12 cellular contexts compared by ENCODE assay signal in the genomic region with DNA sequence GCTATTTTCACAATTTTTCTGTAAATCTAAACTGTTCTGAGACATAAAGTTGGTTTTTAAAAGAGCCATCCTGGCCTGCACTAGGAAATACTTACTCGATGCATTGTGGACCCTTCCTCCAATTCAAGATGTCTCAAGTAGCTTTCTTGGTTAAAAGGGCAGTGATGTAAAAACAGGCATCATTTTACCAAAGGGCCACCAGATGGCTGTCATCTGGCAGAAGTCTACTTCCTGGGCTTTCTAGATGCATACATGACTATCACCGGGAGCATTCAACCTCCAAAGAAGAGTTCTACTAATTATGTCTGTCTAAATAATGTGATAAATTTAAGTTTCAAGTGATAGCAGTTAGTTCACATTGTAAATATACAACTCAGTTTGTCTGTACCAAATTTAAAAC.
A peak's percentile ranks its signal among the peaks of the same experiment; 100 is the strongest.
DNase-seq lines count a peak whose midpoint lies in the region; ATAC-seq, FAIRE-seq and TF ChIP-seq lines count a peak whose summit lies in the region.
"Had no signal": no experiment of that assay in that cellular context is flagged by ENCODE, and none has a peak within 500 bp of the region (broad histone marks: within the 10 kb centered on the region; RNA-seq: fewer than 3 reads in every experiment).

No MANE protein-coding gene starts in this region.

- peak overlapping the region; percentile 97 for H2BK20ac ChIP-seq in IMR-90 (ENCODE audit: low read depth, low read length)

- peak; percentile 36 for ATAC-seq in IMR-90 (ENCODE audit: low read depth)
- ATAC-seq: left colon had no signal

- H3K36me3 ChIP-seq in BE2C, result no peaks in the 10 kb centered on the region
- H3K36me3 ChIP-seq in IMR-90 (ENCODE audit: control insufficient read depth, insufficient read depth, low read length), result no peaks in the 10 kb centered on the region
- H3K36me3 ChIP-seq in keratinocyte (ENCODE audit: control insufficient read depth in 2 of 2, extremely low read depth in 1 of 2, insufficient read depth in 2 of 2, low read length in 2 of 2), result no peaks in the 10 kb centered on the region

- H2BK5ac ChIP-seq in IMR-90 (ENCODE audit: low read depth, low read length, poor library complexity, severe bottlenecking), result peak overlapping the region; percentile 99

- intact Hi-C loops in IMR-90 (cut with micrococcal nuclease), result loop anchor here (2.0 kb wide), 2 partner anchors 112 to 272 kb away; no protein-coding TSS in a partner anchor

- peaks cover 8% of the 10 kb centered on the region for H3K27me3 Mint-ChIP-seq in activated CD4-positive, alpha-beta T cell treated with anti-CD3 and anti-CD28 coated beads, Interleukin-2, amount 10 ng/mL, durations not matched to agents 7 days and 5 days
- H3K27me3 Mint-ChIP-seq: type B pancreatic cell had no signal

- H3K9me1 ChIP-seq in IMR-90 (ENCODE audit: insufficient read depth, low read length), result peaks cover 13% of the 10 kb centered on the region
- no peaks in the 10 kb centered on the region for H3K9me1 ChIP-seq in keratinocyte (ENCODE audit: control insufficient read depth, extremely low read depth, insufficient read depth, low read length)

- no peak for FAIRE-seq in keratinocyte (lab: Jason Lieb, UNC)

- H3K27me3 ChIP-seq in BE2C, result no peaks in the 10 kb centered on the region
- no peaks in the 10 kb centered on the region for H3K27me3 ChIP-seq in IMR-90 (ENCODE audit: control insufficient read depth, insufficient read depth, low read length)
- no peaks in the 10 kb centered on the region for H3K27me3 ChIP-seq in keratinocyte (ENCODE audit: control insufficient read depth, extremely low read depth, insufficient read depth, low read length)

- H2BK120ac ChIP-seq in IMR-90 (ENCODE audit: low read depth, low read length), result peak overlapping the region; percentile 98

- H3K4me3 ChIP-seq in BE2C (ENCODE audit: low read depth, low read length), result no peak overlapping the region
- peak overlapping the region; percentile 19; the same call in 1 of the 2 replicates for H3K4me3 ChIP-seq in IMR-90 (ENCODE audit: insufficient read depth, low read depth, low read length)
- peak overlapping the region; percentile 46 for H3K4me3 ChIP-seq in WI38 (ENCODE audit: low read depth, low read length)
- H3K4me3 ChIP-seq in keratinocyte (ENCODE audit: control insufficient read depth in 2 of 3, extremely low read depth in 1 of 3, insufficient read depth in 2 of 3, low read depth in 1 of 3, low read length in 3 of 3), result no peak overlapping the region

- H4K8ac ChIP-seq in IMR-90 (ENCODE audit: low read depth in 2 of 2, low read length in 2 of 2), result peak overlapping the region; percentile 68 to 88

- H3K56ac ChIP-seq in IMR-90 (ENCODE audit: extremely low read depth, insufficient read depth, low read length), result peak overlapping the region; percentile 89

- CTCF ChIA-PET in IMR-90 (lab: Yijun Ruan, JAX), result interaction anchor here (0.7 to 1.0 kb wide), 2 partner anchors 64 to 609 kb away, joined by 3 to 6 read pairs; no protein-coding TSS in a partner anchor
- CTCF ChIA-PET in activated CD4-positive, alpha-beta T cell treated with anti-CD3 and anti-CD28 coated beads, Interleukin-2, amount 10 ng/mL, durations not matched to agents 7 days and 5 days (lab: Charles Lee), result no interaction called here

- H3K9me3 ChIP-seq in BE2C, result no peaks in the 10 kb centered on the region
- no peaks in the 10 kb centered on the region for H3K9me3 ChIP-seq in IMR-90 (ENCODE audit: control insufficient read depth, insufficient read depth, low read length)
- no peaks in the 10 kb centered on the region for H3K9me3 ChIP-seq in keratinocyte (ENCODE audit: control insufficient read depth, low read depth, low read length)

- peak; percentile 53 for TF ChIP-seq RAD21 in IMR-90 (IDR thresholded peaks at IDR 0.05; ENCODE audit: low read length)

- H3K4me3 Mint-ChIP-seq in activated CD4-positive, alpha-beta T cell treated with anti-CD3 and anti-CD28 coated beads, Interleukin-2, amount 10 ng/mL, durations not matched to agents 7 days and 5 days, result no peak overlapping the region
- H3K4me3 Mint-ChIP-seq: type B pancreatic cell had no signal

- DNase-seq in BE2C (peak; percentile 18), IMR-90 (peak; percentile 72), keratinocyte (ENCODE audit: low read depth, low spot score) (no peak)
- DNase-seq in activated CD4-positive, alpha-beta T cell treated with anti-CD3 and anti-CD28 coated beads, Interleukin-2, amount 10 ng/mL, durations not matched to agents 7 days and 5 days, result no peak
- DNase-seq in stimulated activated CD4-positive, alpha-beta T cell treated with anti-CD3 and anti-CD28 coated beads, Interleukin-4, amount 100 ng/mL, for 4 hours, result no peak
- no peak for DNase-seq in activated effector memory CD4-positive, alpha-beta T cell treated with Interleukin-2 at 50 U/mL for 16 hours
- DNase-seq in stimulated activated CD4-positive, alpha-beta T cell treated with anti-CD3 and anti-CD28 coated beads, Interleukin-2, amount 100 ng/mL, for 48 hours, result no peak
- DNase-seq: DMS153, left colon had no signal

- peak overlapping the region; percentile 92 for H3K23ac ChIP-seq in IMR-90 (ENCODE audit: low read depth, low read length)

- dilution Hi-C loops in IMR-90 (cut with HindIII; ENCODE audit: low sequenced_read_pairs, unreplicated experiment), result no loop called here
- dilution Hi-C loops in keratinocyte (cut with MboI; ENCODE audit: extremely low pct_ligation_motif_present, low sequenced_read_pairs), result no loop called here

- no peak overlapping the region for H2AK9ac ChIP-seq in IMR-90 (replicated peaks; ENCODE audit: low read depth, low read length, poor library complexity)

- H4K91ac ChIP-seq in IMR-90 (ENCODE audit: insufficient read depth, low read depth, low read length), result peak overlapping the region; percentile 94

- H3K27ac ChIP-seq in IMR-90 (ENCODE audit: insufficient read depth, low read length) (peak overlapping the region; percentile 89), keratinocyte (ENCODE audit: control insufficient read depth, insufficient read depth, low read length) (peak overlapping the region; percentile 16)

- peaks cover 86% of the 10 kb centered on the region for H3K79me2 ChIP-seq in keratinocyte (ENCODE audit: control insufficient read depth, insufficient read depth, low read length)

- H3K4me1 ChIP-seq in BE2C (peaks cover 30% of the 10 kb centered on the region), IMR-90 (ENCODE audit: control insufficient read depth, insufficient read depth, low read length) (peaks cover 20% of the 10 kb centered on the region), keratinocyte (ENCODE audit: control insufficient read depth, extremely low read depth, insufficient read depth, low read length) (peaks cover 34% of the 10 kb centered on the region)

- H2BK15ac ChIP-seq in IMR-90 (ENCODE audit: low read depth, low read length), result peak overlapping the region; percentile 82

- H3K9me3 Mint-ChIP-seq in activated CD4-positive, alpha-beta T cell treated with anti-CD3 and anti-CD28 coated beads, Interleukin-2, amount 10 ng/mL, durations not matched to agents 7 days and 5 days, result no peaks in the 10 kb centered on the region
- H3K9me3 Mint-ChIP-seq: activated T-helper 2 cell treated with anti-CD3 and anti-CD28 coated beads, Interferon-gamma antibody, Interleukin-2, Interleukin-4, amounts not matched to agents 10 μg/mL and 5 μg/mL and 100 μg/mL, durations not matched to agents 14 hours and 24 hours and 36 hours; type B pancreatic cell had no signal

- H3K4me1 Mint-ChIP-seq in activated CD4-positive, alpha-beta T cell treated with anti-CD3 and anti-CD28 coated beads, Interleukin-2, amount 10 ng/mL, durations not matched to agents 7 days and 5 days, result no peaks in the 10 kb centered on the region

- in situ Hi-C loops in IMR-90 (cut with MboI; ENCODE audit: low sequenced_read_pairs), result loop anchor here (10.0 kb wide), 1 partner anchor 220 kb away; no protein-coding TSS in a partner anchor

- H2AK5ac ChIP-seq in IMR-90 (ENCODE audit: low read depth, low read length), result peak overlapping the region; percentile 58

- H3K9ac ChIP-seq in IMR-90 (ENCODE audit: low read depth, low read length), result peak overlapping the region; percentile 45; the same call in 1 of the 2 replicates
- H3K9ac ChIP-seq in keratinocyte (ENCODE audit: control insufficient read depth, extremely low read depth, insufficient read depth, low read length), result no peak overlapping the region

- H3K4ac ChIP-seq in IMR-90 (ENCODE audit: low read depth, low read length), result peak overlapping the region; percentile 96

- no peak overlapping the region for H2AFZ ChIP-seq in IMR-90 (replicated peaks; ENCODE audit: low read length, poor library complexity)
- no peak overlapping the region for H2AFZ ChIP-seq in keratinocyte (ENCODE audit: control insufficient read depth, low read length)

- POLR2A ChIA-PET in IMR-90 (lab: Charles Lee; ENCODE audit: unreplicated experiment), result interaction anchor here (0.7 kb wide), 2 partner anchors 113 to 158 kb away, joined by 14 to 21 read pairs; no protein-coding TSS in a partner anchor
- POLR2A ChIA-PET in activated CD4-positive, alpha-beta T cell treated with anti-CD3 and anti-CD28 coated beads, Interleukin-2, amount 10 ng/mL, durations not matched to agents 7 days and 5 days (lab: Charles Lee), result no interaction called here

- BruUV-seq in IMR-90 (replicated peaks; lab: Mats Ljungman, UMichigan), result TSS peak; percentile 75

- TF ChIP-seq CTCF in BE2C (IDR thresholded peaks at IDR 0.05; ENCODE audit: low read depth, low read length) (peak; percentile 52), IMR-90 (conservative IDR thresholded peaks at IDR 0.05; ENCODE audit: low read depth, low read length) (peak; percentile 33), WI38 (IDR thresholded peaks at IDR 0.05; ENCODE audit: low read depth, low read length) (no peak; the same call in 1 of the 2 replicates), keratinocyte (optimal IDR thresholded peaks at IDR 0.05 in 1 of 3, IDR thresholded peaks at IDR 0.05 in 1 of 3, conservative IDR thresholded peaks at IDR 0.05 in 1 of 3; ENCODE audit: extremely low read depth in 1 of 3, insufficient read depth in 2 of 3, low read length in 3 of 3) (no peak)

- H3K79me1 ChIP-seq in IMR-90 (ENCODE audit: low read depth in 1 of 2, low read length in 2 of 2), result peaks cover 11 to 57% of the 10 kb centered on the region in 2 experiments; a peak in 3 of 4 replicates

- peak overlapping the region; percentile 94 for H3K14ac ChIP-seq in IMR-90 (replicated peaks; ENCODE audit: low read depth, low read length)

- no peak for TF ChIP-seq POLR2A in IMR-90 (IDR thresholded peaks at IDR 0.05; ENCODE audit: low read depth, low read length)

- H3K36me3 Mint-ChIP-seq in activated CD4-positive, alpha-beta T cell treated with anti-CD3 and anti-CD28 coated beads, Interleukin-2, amount 10 ng/mL, durations not matched to agents 7 days and 5 days (ENCODE audit: low read depth), result no peaks in the 10 kb centered on the region
- H3K36me3 Mint-ChIP-seq: type B pancreatic cell had no signal

- no peaks in the 10 kb centered on the region for H4K20me1 ChIP-seq in IMR-90 (ENCODE audit: insufficient read depth, low read length)
- H4K20me1 ChIP-seq in keratinocyte (ENCODE audit: control insufficient read depth, extremely low read depth, insufficient read depth, low read length), result no peaks in the 10 kb centered on the region

- peak overlapping the region; percentile 97 for H3K18ac ChIP-seq in IMR-90 (ENCODE audit: low read depth, low read length)

- peak overlapping the region; percentile 72; the same call in 1 of the 2 replicates for H3K4me2 ChIP-seq in IMR-90 (ENCODE audit: low read depth, low read length)
- H3K4me2 ChIP-seq in keratinocyte (ENCODE audit: control insufficient read depth, extremely low read depth, insufficient read depth, low read depth, low read length), result no peak overlapping the region

- H3K27ac Mint-ChIP-seq in activated CD4-positive, alpha-beta T cell treated with anti-CD3 and anti-CD28 coated beads, Interleukin-2, amount 10 ng/mL, durations not matched to agents 7 days and 5 days, result no peak overlapping the region
- H3K27ac Mint-ChIP-seq: activated T-helper 2 cell treated with anti-CD3 and anti-CD28 coated beads, Interferon-gamma antibody, Interleukin-2, Interleukin-4, amounts not matched to agents 10 μg/mL and 5 μg/mL and 100 μg/mL, durations not matched to agents 14 hours and 24 hours and 36 hours; type B pancreatic cell had no signal

- WGBS in IMR-90 (ENCODE audit: extremely low coverage in 2 of 2, insufficient read length in 1 of 2), 2 experiments, result no CpG with 5 or more reads among the region's 2 CpGs

- H4K5ac ChIP-seq in IMR-90 (ENCODE audit: low read depth, low read length), result peak overlapping the region; percentile 87

Comparison
In these comparisons a context has a peak if more than half of its experiments do, and no peak if none do; other contexts are left out.
1. DNase-seq: peak in BE2C (single experiment) and IMR-90 (single experiment); none in keratinocyte (single experiment), activated CD4-positive, alpha-beta T cell treated with anti-CD3 and anti-CD28 coated beads, Interleukin-2, amount 10 ng/mL, durations not matched to agents 7 days and 5 days (single experiment), stimulated activated CD4-positive, alpha-beta T cell treated with anti-CD3 and anti-CD28 coated beads, Interleukin-4, amount 100 ng/mL, for 4 hours (0 of 2), activated effector memory CD4-positive, alpha-beta T cell treated with Interleukin-2 at 50 U/mL for 16 hours (single experiment) and stimulated activated CD4-positive, alpha-beta T cell treated with anti-CD3 and anti-CD28 coated beads, Interleukin-2, amount 100 ng/mL, for 48 hours (0 of 2).
2. H3K4me3 ChIP-seq: peak in IMR-90 (single experiment) and WI38 (single experiment); none in BE2C (single experiment) and keratinocyte (0 of 3).
3. CTCF ChIP-seq: peak in BE2C (single experiment) and IMR-90 (single experiment); none in WI38 (single experiment) and keratinocyte (0 of 3).